Comparison of ENCODE assay signal across 9 cellular contexts in genomic region chr6:36597775-36598174, GRCh38. TPM values are rescaled to one million over a fixed set of nuclear protein-coding genes. Genes with fewer than 3 reads are reported as not detected.
DNase-seq lines count a peak whose midpoint lies in the region; ATAC-seq and TF ChIP-seq lines count a peak whose summit lies in the region.
"Had no signal": no experiment of that assay in that cellular context is flagged by ENCODE, and none has a peak within 500 bp of the region (broad histone marks: within the 10 kb centered on the region; RNA-seq: fewer than 3 reads in every experiment).

No MANE protein-coding gene starts in this region.

- H3K9me3 Mint-ChIP-seq in T-cell, result no peaks in the 10 kb centered on the region

- DNase-seq in T-cell (no peak), fibroblast of mammary gland (ENCODE audit: low read depth) (no peak), prostate gland (ENCODE audit: low spot score) (no peak), SIG-M5 treated with dmso at 0.1 percent for 504 hours (lab: John Stamatoyannopoulos, UW; ENCODE audit: unreplicated experiment) (no peak), NCI-H146 (lab: John Stamatoyannopoulos, UW) (no peak)
- DNase-seq: NCI-H2107 had no signal

- H3K4me3 ChIP-seq in GM08714 (ENCODE audit: low read length), result peak overlapping the region; percentile 96
- H3K4me3 ChIP-seq in fibroblast of mammary gland (ENCODE audit: control insufficient read depth, low read depth, low read length), result peak overlapping the region; percentile 100
- peak overlapping the region; percentile 65 to 74 for H3K4me3 ChIP-seq in prostate gland

- CTCF ChIA-PET in T-cell (lab: Charles Lee), result interaction anchor here (0.6 to 1.4 kb wide), 10 partner anchors 9 to 152 kb away, joined by 3 to 7 read pairs (median 4); partner anchors contain the start of gene STK38 (in 1 of the 2)

- WGBS in prostate gland, result 5% methylated on average over 1 of the region's 1 CpG

- H3K4me1 Mint-ChIP-seq in T-cell, result peaks cover 62 to 72% (median 69%) of the 10 kb centered on the region in 3 donors

- H3K27me3 ChIP-seq in prostate gland (replicated peaks; ENCODE audit: insufficient read depth), result no peaks in the 10 kb centered on the region

- peak overlapping the region; percentile 90 to 96 (median 96) for H3K4me3 Mint-ChIP-seq in T-cell

- no peaks in the 10 kb centered on the region for H3K27me3 Mint-ChIP-seq in T-cell

- no peaks in the 10 kb centered on the region for H3K4me1 ChIP-seq in prostate gland (replicated peaks)

- H3K36me3 ChIP-seq in prostate gland, result peaks cover 0 to 13% of the 10 kb centered on the region in 2 donors

- peaks cover 66% of the 10 kb centered on the region for H3K36me3 Mint-ChIP-seq in T-cell

- intact Hi-C loops in prostate gland (cut with DNase I), result no loop called here

- TF ChIP-seq POLR2A in prostate gland (IDR thresholded peaks at IDR 0.05), result no peak

- no peak for TF ChIP-seq CTCF in fibroblast of mammary gland (conservative IDR thresholded peaks at IDR 0.05; ENCODE audit: control insufficient read depth, insufficient read depth, low read depth, low read length)
- TF ChIP-seq CTCF in prostate gland (IDR thresholded peaks at IDR 0.05), result no peak

- POLR2A ChIA-PET in T-cell (lab: Charles Lee), result interaction anchor here (0.5 to 2.5 kb wide), 25 partner anchors 8 to 504 kb away, joined by 3 to 63 read pairs (median 5); no protein-coding TSS in a partner anchor

- peak overlapping the region; percentile 26 to 40 for H3K27ac ChIP-seq in prostate gland

- H3K27ac Mint-ChIP-seq in T-cell, result peak overlapping the region; percentile 86 to 91

- no peak for ATAC-seq in T-cell (replicated peaks in 1 of 4)
- no peak for ATAC-seq in GM21717 (IDR thresholded peaks at IDR 0.05; ENCODE audit: unreplicated experiment)
- ATAC-seq in esophagus mucosa, result no peak

- H3K9me3 ChIP-seq in prostate gland, result no peaks in the 10 kb centered on the region

RNA-seq across cellular contexts. Expression of gene SRSF3, which starts 3.6 kb away (rescaled TPM):
- 100 to 1,000 TPM; 322 to 546 (median 332) TPM for total RNA-seq in T-cell
- 100 to 1,000 TPM; 111 to 153 TPM for total RNA-seq in prostate gland
- total RNA-seq in esophagus mucosa, result 216 TPM

RNA-seq across cellular contexts. Expression of gene STK38, which starts 50.5 kb away (rescaled TPM):
- 100 to 1,000 TPM in 4 of 5 donors, 10 to 100 TPM in 1; 90.3 to 164 (median 152) TPM for total RNA-seq in T-cell
- total RNA-seq in prostate gland, result 10 to 100 TPM; 16.5 to 17.7 TPM
- total RNA-seq in esophagus mucosa, result 26.1 TPM
